19 cellular contexts compared by ENCODE assay signal in the genomic region with DNA sequence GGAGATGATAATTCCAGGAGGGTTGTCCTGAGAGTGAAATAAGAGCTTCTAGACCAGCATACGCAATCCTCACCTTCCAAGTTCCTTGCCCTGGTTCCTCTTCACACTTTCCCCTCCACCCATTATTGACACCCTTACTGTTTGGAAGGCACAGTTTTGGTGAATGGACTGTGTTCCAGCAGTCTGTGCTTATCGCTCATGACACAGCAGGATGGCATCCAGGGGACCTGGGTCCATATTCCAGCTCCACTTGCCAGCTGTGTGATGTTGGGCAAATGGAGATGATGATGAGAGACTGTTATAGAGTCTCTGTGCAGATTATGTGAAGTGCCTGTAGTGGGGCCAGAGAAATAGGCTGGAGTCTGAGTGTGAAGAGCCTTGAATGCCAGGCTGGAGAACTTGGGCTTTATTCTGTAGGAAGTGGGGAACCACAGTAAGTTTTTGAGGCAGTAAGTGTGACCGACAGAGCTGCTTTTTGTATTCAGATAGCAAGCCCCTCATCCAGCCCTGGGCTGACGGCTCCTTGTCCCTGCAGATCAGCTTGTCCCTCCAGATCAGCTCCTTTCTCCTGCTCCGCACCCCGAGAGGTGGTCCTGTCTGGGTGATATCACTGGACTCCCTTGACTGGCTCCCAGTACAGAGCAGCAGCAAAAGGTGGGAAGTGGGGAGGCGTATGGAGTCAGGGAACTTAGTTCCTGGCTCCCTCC. TPM values are rescaled to one million over a fixed set of nuclear protein-coding genes. Genes with fewer than 3 reads are reported as not detected.
A peak's percentile ranks its signal among the peaks of the same experiment; 100 is the strongest.
DNase-seq lines count a peak whose midpoint lies in the region; ATAC-seq and TF ChIP-seq lines count a peak whose summit lies in the region.
"Had no signal": no experiment of that assay in that cellular context is flagged by ENCODE, and none has a peak within 500 bp of the region (broad histone marks: within the 10 kb centered on the region; RNA-seq: fewer than 3 reads in every experiment).

No MANE protein-coding gene starts in this region.

- H3K36me3 Mint-ChIP-seq in T-cell, result no peaks in the 10 kb centered on the region
- H3K36me3 Mint-ChIP-seq: activated naive CD8-positive, alpha-beta T cell treated with anti-CD3 and anti-CD28 coated beads for 36 hours; brain had no signal

- CTCF ChIA-PET in T-cell (lab: Charles Lee), result no interaction called here

- ATAC-seq in right lobe of liver, result peak; percentile 14 to 59 (median 27)
- ATAC-seq in T-cell (replicated peaks in 1 of 4), result no peak
- ATAC-seq: activated CD4-positive, alpha-beta T cell treated with anti-CD3 and anti-CD28 coated beads for 36 hours; stimulated activated naive CD8-positive, alpha-beta T cell treated with anti-CD3 and anti-CD28 coated beads, Interleukin-15, amount 100 ng/mL, for 72 hours had no signal

- no peak overlapping the region for H3K4me3 ChIP-seq in BLaER1 treated with 17β-estradiol and CSF1 and Interleukin-3, amounts not matched to agents 10 nM and 100 nM
- no peak overlapping the region for H3K4me3 ChIP-seq in right lobe of liver
- H3K4me3 ChIP-seq in spleen, result no peak overlapping the region
- H3K4me3 ChIP-seq: ovary had no signal

- 55% methylated on average over 4 of the region's 7 CpGs for WGBS in right lobe of liver (ENCODE audit: insufficient coverage, low coverage, low lambda C conversion rate, missing lambda C conversion rate)
- 74 to 85% (median 80%) methylated on average over 7 of the region's 7 CpGs for WGBS in spleen, 5 donors

- TF ChIP-seq POLR2A in right lobe of liver (IDR thresholded peaks at IDR 0.05) (no peak), spleen (IDR thresholded peaks at IDR 0.05) (no peak)

- H3K4me1 ChIP-seq in BLaER1 treated with 17β-estradiol and CSF1 and Interleukin-3, amounts not matched to agents 10 nM and 100 nM, result peaks cover 7 to 37% (median 29%) of the 10 kb centered on the region in 10 experiments
- peaks cover 0 to 59% (median 13%) of the 10 kb centered on the region in 4 donors for H3K4me1 ChIP-seq in right lobe of liver
- H3K4me1 ChIP-seq in spleen, result peaks cover 0 to 75% (median 24%) of the 10 kb centered on the region in 6 donors

- H3K36me3 ChIP-seq in BLaER1 treated with 17β-estradiol and CSF1 and Interleukin-3, amounts not matched to agents 10 nM and 100 nM, result no peaks in the 10 kb centered on the region
- H3K36me3 ChIP-seq in right lobe of liver (no peaks in the 10 kb centered on the region), spleen (no peaks in the 10 kb centered on the region)
- H3K36me3 ChIP-seq: ovary had no signal

- no peak overlapping the region for H3K27ac ChIP-seq in BLaER1 treated with 17β-estradiol and CSF1 and Interleukin-3, amounts not matched to agents 10 nM and 100 nM
- H3K27ac ChIP-seq in cingulate gyrus (ENCODE audit: low read depth, low read length) (peak overlapping the region; percentile 7), right lobe of liver (peak overlapping the region in 2 of 3 donors; percentile 7 to 99), spleen (peak overlapping the region in 6 of 8 donors; percentile 9 to 59 (median 46))
- H3K27ac ChIP-seq: ovary, RWPE1 had no signal

- H3K9me3 Mint-ChIP-seq in T-cell, result no peaks in the 10 kb centered on the region
- H3K9me3 Mint-ChIP-seq: activated naive CD8-positive, alpha-beta T cell treated with anti-CD3 and anti-CD28 coated beads for 36 hours; stimulated activated naive CD8-positive, alpha-beta T cell treated with anti-CD3 and anti-CD28 coated beads, Interleukin-15, amount 100 ng/mL, for 72 hours had no signal

- H3K27me3 Mint-ChIP-seq in T-cell, result peaks cover 11 to 12% of the 10 kb centered on the region in 2 donors

- peaks cover 0 to 27% (median 0%) of the 10 kb centered on the region in 11 experiments; a peak in 2 of 22 replicates for H4K20me1 ChIP-seq in BLaER1 treated with 17β-estradiol and CSF1 and Interleukin-3, amounts not matched to agents 10 nM and 100 nM

- peak overlapping the region in 3 of 11 experiments; percentile 2 to 18 (median 4); a peak in 1 of 22 replicates for H3K9ac ChIP-seq in BLaER1 treated with 17β-estradiol and CSF1 and Interleukin-3, amounts not matched to agents 10 nM and 100 nM

- POLR2A ChIA-PET in T-cell (lab: Charles Lee), result interaction anchor here in 1 of 2 donors (0.5 kb wide), 1 partner anchor 32 kb away, joined by 8 read pairs; no protein-coding TSS in a partner anchor

- peaks cover 11 to 15% (median 15%) of the 10 kb centered on the region in 3 donors for H3K4me1 Mint-ChIP-seq in T-cell

- no peaks in the 10 kb centered on the region for H3K9me3 ChIP-seq in BLaER1 treated with 17β-estradiol and CSF1 and Interleukin-3, amounts not matched to agents 10 nM and 100 nM (replicated peaks in 1 of 11)
- no peaks in the 10 kb centered on the region for H3K9me3 ChIP-seq in right lobe of liver
- no peaks in the 10 kb centered on the region for H3K9me3 ChIP-seq in spleen
- H3K9me3 ChIP-seq: ovary had no signal

- no peak overlapping the region for H3K4me3 Mint-ChIP-seq in T-cell
- H3K4me3 Mint-ChIP-seq: activated CD4-positive, alpha-beta T cell treated with anti-CD3 and anti-CD28 coated beads for 36 hours; activated naive CD8-positive, alpha-beta T cell treated with anti-CD3 and anti-CD28 coated beads for 36 hours; stimulated activated naive CD8-positive, alpha-beta T cell treated with anti-CD3 and anti-CD28 coated beads, Interleukin-15, amount 100 ng/mL, for 72 hours had no signal

- DNase-seq in right lobe of liver (peak in 2 of 3 donors; percentile 64 to 80), spleen (no peak), SKM-1 treated with dmso at 0.1 percent for 144 hours (lab: John Stamatoyannopoulos, UW; ENCODE audit: unreplicated experiment) (no peak), T-cell (no peak), foreskin melanocyte (no peak)
- no peak for DNase-seq in activated T-cell treated with anti-CD3 and anti-CD28 coated beads, Interleukin-2, amount 50 U/mL, for 1 hour
- DNase-seq: activated CD4-positive, alpha-beta T cell treated with anti-CD3 and anti-CD28 coated beads for 36 hours; activated naive CD8-positive, alpha-beta T cell treated with anti-CD3 and anti-CD28 coated beads for 36 hours; cortex of kidney; NCI-H146; NCI-H526 treated with DMSO at 0.1 percent for 48 hours; ovary; stimulated activated CD4-positive, alpha-beta T cell treated with anti-CD3 and anti-CD28 coated beads, Interleukin-4, amount 100 ng/mL, for 24 hours; stimulated activated naive CD8-positive, alpha-beta T cell treated with anti-CD3 and anti-CD28 coated beads, Interleukin-15, amount 100 ng/mL, for 72 hours had no signal

- intact Hi-C loops in right lobe of liver (cut with DNase I) (no loop called here), spleen (cut with DNase I; ENCODE audit: low total_unique reads) (no loop called here)

- H3K4me2 ChIP-seq in BLaER1 treated with 17β-estradiol and CSF1 and Interleukin-3, amounts not matched to agents 10 nM and 100 nM, result peak overlapping the region in 8 of 11 experiments; percentile 2 to 59 (median 42); a peak in 12 of 22 replicates

- no peaks in the 10 kb centered on the region for H3K27me3 ChIP-seq in BLaER1 treated with 17β-estradiol and CSF1 and Interleukin-3, amounts not matched to agents 10 nM and 100 nM
- no peaks in the 10 kb centered on the region for H3K27me3 ChIP-seq in right lobe of liver
- H3K27me3 ChIP-seq in spleen (replicated peaks in 1 of 7), result peaks cover 0 to 45% (median 6%) of the 10 kb centered on the region in 7 donors
- H3K27me3 ChIP-seq: ovary had no signal

- no peak overlapping the region for H3K27ac Mint-ChIP-seq in T-cell
- H3K27ac Mint-ChIP-seq: activated CD4-positive, alpha-beta T cell treated with anti-CD3 and anti-CD28 coated beads for 36 hours; activated naive CD8-positive, alpha-beta T cell treated with anti-CD3 and anti-CD28 coated beads for 36 hours; stimulated activated naive CD8-positive, alpha-beta T cell treated with anti-CD3 and anti-CD28 coated beads, Interleukin-15, amount 100 ng/mL, for 72 hours had no signal

- TF ChIP-seq CTCF in right lobe of liver (IDR thresholded peaks at IDR 0.05), result no peak
- no peak for TF ChIP-seq CTCF in spleen (IDR thresholded peaks at IDR 0.05 in 8 of 11, conservative IDR thresholded peaks at IDR 0.05 in 3 of 11)

RNA-seq across cellular contexts. Expression of gene KBTBD13, which starts 8.1 kb away (rescaled TPM):
- total RNA-seq in right lobe of liver (not detected), spleen (not detected), T-cell (not detected)
- not detected for polyA plus RNA-seq in spleen
- total RNA-seq: activated CD4-positive, alpha-beta T cell treated with anti-CD3 and anti-CD28 coated beads for 36 hours; activated naive CD8-positive, alpha-beta T cell treated with anti-CD3 and anti-CD28 coated beads for 36 hours; lung microvascular endothelial cell had no signal

RNA-seq across cellular contexts. Expression of gene RASL12, which starts 16.9 kb away (rescaled TPM):
- total RNA-seq in right lobe of liver (1 to 10 TPM in 1 of 6 experiments, under 1 TPM in 5; 0.07 to 1.5 (median 0.24) TPM), spleen (10 to 100 TPM in 2 of 7 donors, 1 to 10 TPM in 5; 8.3 to 38.5 (median 9.4) TPM), T-cell (under 1 TPM in 2 of 5 donors, not detected in 3; 0.09 to 0.18 TPM)
- polyA plus RNA-seq in spleen, result 1 to 10 TPM; 2.7 to 6.5 (median 6.1) TPM
- total RNA-seq: activated CD4-positive, alpha-beta T cell treated with anti-CD3 and anti-CD28 coated beads for 36 hours; activated naive CD8-positive, alpha-beta T cell treated with anti-CD3 and anti-CD28 coated beads for 36 hours; lung microvascular endothelial cell had no signal

RNA-seq across cellular contexts. Expression of gene UBAP1L, which starts 30.3 kb away (rescaled TPM):
- 1 to 10 TPM; 1.6 to 5.9 (median 3.0) TPM for total RNA-seq in right lobe of liver
- 10 to 100 TPM in 3 of 7 donors, 1 to 10 TPM in 4; 4.8 to 11.2 (median 7.9) TPM for total RNA-seq in spleen
- polyA plus RNA-seq in spleen, result 1 to 10 TPM; 2.5 to 8.4 (median 6.0) TPM
- 10 to 100 TPM; 12.5 to 15.1 (median 13.2) TPM for total RNA-seq in T-cell

RNA-seq across cellular contexts. Expression of gene SLC51B, which starts 39.5 kb away (rescaled TPM):
- total RNA-seq in right lobe of liver, result 10 to 100 TPM in 1 of 6 experiments, 1 to 10 TPM in 4, under 1 TPM in 1; 0.32 to 10.1 (median 2.7) TPM
- total RNA-seq in spleen, result not detected
- polyA plus RNA-seq in spleen, result under 1 TPM in 1 of 3 donors, not detected in 2; 0.09 TPM
- total RNA-seq in T-cell, result not detected
- total RNA-seq: activated CD4-positive, alpha-beta T cell treated with anti-CD3 and anti-CD28 coated beads for 36 hours; activated naive CD8-positive, alpha-beta T cell treated with anti-CD3 and anti-CD28 coated beads for 36 hours; lung microvascular endothelial cell had no signal

RNA-seq across cellular contexts. Expression of gene PDCD7, which starts 49.0 kb away (rescaled TPM):
- total RNA-seq in right lobe of liver (10 to 100 TPM in 3 of 6 experiments, 1 to 10 TPM in 3; 6.3 to 12.2 (median 9.1) TPM), spleen (10 to 100 TPM; 21.3 to 27.3 (median 25.1) TPM), T-cell (10 to 100 TPM; 33.2 to 43.6 (median 36.7) TPM)
- polyA plus RNA-seq in spleen, result 10 to 100 TPM in 2 of 3 donors, 1 to 10 TPM in 1; 9.8 to 16.1 (median 13.0) TPM

Comparison
In these comparisons a context has a peak if more than half of its experiments do, and no peak if none do; other contexts are left out.
1. H3K27ac ChIP-seq: peak in cingulate gyrus (single experiment), right lobe of liver (2 of 3) and spleen (6 of 8); none in BLaER1 treated with 17β-estradiol and CSF1 and Interleukin-3, amounts not matched to agents 10 nM and 100 nM (0 of 11).
2. ATAC-seq: peak in right lobe of liver (4 of 4); none in T-cell (0 of 4).
3. DNase-seq: peak in right lobe of liver (2 of 3); none in spleen (single experiment), activated T-cell treated with anti-CD3 and anti-CD28 coated beads, Interleukin-2, amount 50 U/mL, for 1 hour (single experiment), SKM-1 treated with dmso at 0.1 percent for 144 hours (single experiment), T-cell (0 of 34) and foreskin melanocyte (single experiment).